31 cellular contexts compared by ENCODE assay signal in genomic region chr14:104925214-104925899, GRCh38. TPM values are rescaled to one million over a fixed set of nuclear protein-coding genes. Genes with fewer than 3 reads are reported as not detected.
DNase-seq lines count a peak whose midpoint lies in the region; ATAC-seq lines count a peak whose summit lies in the region.
"Had no signal": no experiment of that assay in that cellular context is flagged by ENCODE, and none has a peak within 500 bp of the region (broad histone marks: within the 10 kb centered on the region; RNA-seq: fewer than 3 reads in every experiment).

No MANE protein-coding gene starts in this region.

- H3K9ac ChIP-seq in Karpas-422 (ENCODE audit: low read length), result peak overlapping the region; percentile 95

- H2AFZ ChIP-seq in Karpas-422 (ENCODE audit: low read length), result no peak overlapping the region
- H2AFZ ChIP-seq: hepatocyte had no signal

- H3K4me1 ChIP-seq in Karpas-422 (ENCODE audit: low read length), result peaks cover 65% of the 10 kb centered on the region
- H3K4me1 ChIP-seq: colonic mucosa, right lobe of liver had no signal

- CTCF ChIA-PET in activated CD8-positive, alpha-beta memory T cell treated with anti-CD3 and anti-CD28 coated beads, Interleukin-2, amount 10 ng/mL, durations not matched to agents 7 days and 5 days (lab: Charles Lee), result interaction anchor here (1.2 kb wide), 1 partner anchor 10 kb away, joined by 5 read pairs; no protein-coding TSS in a partner anchor
- CTCF ChIA-PET in activated naive CD4-positive, alpha-beta T cell treated with anti-CD3 and anti-CD28 coated beads for 36 hours (lab: Charles Lee), result no interaction called here

- H3K27me3 Mint-ChIP-seq in activated CD8-positive, alpha-beta memory T cell treated with anti-CD3 and anti-CD28 coated beads, Interleukin-2, amount 10 ng/mL, durations not matched to agents 7 days and 5 days, result peaks cover 12% of the 10 kb centered on the region
- no peaks in the 10 kb centered on the region for H3K27me3 Mint-ChIP-seq in stimulated activated naive B cell treated with anti-CD40 and anti-IgM and Interleukin-4, amounts not matched to agents 10 μg/mL and 1 μg/mL and 100 μg/mL, for 72 hours
- H3K27me3 Mint-ChIP-seq in activated naive CD4-positive, alpha-beta T cell treated with anti-CD3 and anti-CD28 coated beads for 36 hours (ENCODE audit: low read depth), result no peaks in the 10 kb centered on the region

- no peaks in the 10 kb centered on the region for H3K27me3 ChIP-seq in Karpas-422 (ENCODE audit: low read length)
- H3K27me3 ChIP-seq in layer of hippocampus (ENCODE audit: control insufficient read depth, insufficient read depth, low read length), result no peaks in the 10 kb centered on the region
- H3K27me3 ChIP-seq: colonic mucosa, esophagus muscularis mucosa, right lobe of liver had no signal

- peaks cover 31% of the 10 kb centered on the region; the same call in 1 of the 2 replicates for H4K20me1 ChIP-seq in Karpas-422 (ENCODE audit: insufficient read depth, low read depth, low read length)

- H3K4me1 Mint-ChIP-seq in activated CD8-positive, alpha-beta memory T cell treated with anti-CD3 and anti-CD28 coated beads, Interleukin-2, amount 10 ng/mL, durations not matched to agents 7 days and 5 days, result no peaks in the 10 kb centered on the region
- H3K4me1 Mint-ChIP-seq in stimulated activated naive B cell treated with anti-CD40 and anti-IgM and Interleukin-4, amounts not matched to agents 10 μg/mL and 1 μg/mL and 100 μg/mL, for 72 hours, result peaks cover 45 to 68% of the 10 kb centered on the region in 2 donors
- H3K4me1 Mint-ChIP-seq in activated naive CD4-positive, alpha-beta T cell treated with anti-CD3 and anti-CD28 coated beads for 36 hours (ENCODE audit: low read depth), result no peaks in the 10 kb centered on the region
- H3K4me1 Mint-ChIP-seq: CD8-positive, alpha-beta memory T cell; endodermal cell; immature natural killer cell had no signal

- no peaks in the 10 kb centered on the region for H3K9me3 Mint-ChIP-seq in activated CD8-positive, alpha-beta memory T cell treated with anti-CD3 and anti-CD28 coated beads, Interleukin-2, amount 10 ng/mL, durations not matched to agents 7 days and 5 days (ENCODE audit: low read depth)
- peaks cover 0 to 4% of the 10 kb centered on the region in 2 donors for H3K9me3 Mint-ChIP-seq in stimulated activated naive B cell treated with anti-CD40 and anti-IgM and Interleukin-4, amounts not matched to agents 10 μg/mL and 1 μg/mL and 100 μg/mL, for 72 hours
- H3K9me3 Mint-ChIP-seq in activated naive CD4-positive, alpha-beta T cell treated with anti-CD3 and anti-CD28 coated beads for 36 hours, result peaks cover 2% of the 10 kb centered on the region
- H3K9me3 Mint-ChIP-seq: activated T-cell treated with anti-CD3 and anti-CD28 coated beads, Interleukin-2, amount 50 U/mL, for 4 hours; CD8-positive, alpha-beta memory T cell; immature natural killer cell; type B pancreatic cell had no signal

- H3K9me3 ChIP-seq in Karpas-422 (ENCODE audit: low read length), result peaks cover 5% of the 10 kb centered on the region; the same call in 1 of the 2 replicates
- H3K9me3 ChIP-seq: colonic mucosa, mucosa of descending colon, right lobe of liver had no signal

- H3K27ac ChIP-seq in Karpas-422 (ENCODE audit: low read length), result peak overlapping the region; percentile 97
- H3K27ac ChIP-seq in layer of hippocampus (ENCODE audit: low read depth, low read length), result peak overlapping the region; percentile 38
- H3K27ac ChIP-seq: colonic mucosa, esophagus muscularis mucosa, hepatocyte, right lobe of liver had no signal

- no peak for ATAC-seq in activated CD8-positive, alpha-beta memory T cell treated with anti-CD3 and anti-CD28 coated beads, Interleukin-2, amount 10 ng/mL, durations not matched to agents 7 days and 5 days
- no peak for ATAC-seq in stimulated activated naive B cell treated with anti-CD40 and anti-IgM and Interleukin-4, amounts not matched to agents 10 μg/mL and 1 μg/mL and 100 μg/mL, for 72 hours (replicated peaks)
- no peak for ATAC-seq in HG03442 (IDR thresholded peaks at IDR 0.05; ENCODE audit: unreplicated experiment)
- no peak for ATAC-seq in left ventricle myocardium superior
- ATAC-seq: Right ventricle myocardium inferior had no signal

- no peaks in the 10 kb centered on the region for H3K9me2 ChIP-seq in Karpas-422 (replicated peaks; ENCODE audit: insufficient read depth, low read length)

- H3K27ac Mint-ChIP-seq in activated CD8-positive, alpha-beta memory T cell treated with anti-CD3 and anti-CD28 coated beads, Interleukin-2, amount 10 ng/mL, durations not matched to agents 7 days and 5 days, result no peak overlapping the region
- H3K27ac Mint-ChIP-seq in stimulated activated naive B cell treated with anti-CD40 and anti-IgM and Interleukin-4, amounts not matched to agents 10 μg/mL and 1 μg/mL and 100 μg/mL, for 72 hours, result peak overlapping the region; percentile 42
- H3K27ac Mint-ChIP-seq in activated naive CD4-positive, alpha-beta T cell treated with anti-CD3 and anti-CD28 coated beads for 36 hours, result no peak overlapping the region
- H3K27ac Mint-ChIP-seq: activated CD4-positive, alpha-beta memory T cell treated with anti-CD3 and anti-CD28 coated beads for 36 hours; CD8-positive, alpha-beta memory T cell; endodermal cell; immature natural killer cell; type B pancreatic cell had no signal

- no peak overlapping the region for H3K4me3 Mint-ChIP-seq in activated CD8-positive, alpha-beta memory T cell treated with anti-CD3 and anti-CD28 coated beads, Interleukin-2, amount 10 ng/mL, durations not matched to agents 7 days and 5 days
- H3K4me3 Mint-ChIP-seq in stimulated activated naive B cell treated with anti-CD40 and anti-IgM and Interleukin-4, amounts not matched to agents 10 μg/mL and 1 μg/mL and 100 μg/mL, for 72 hours, result peak overlapping the region; percentile 89 to 90
- H3K4me3 Mint-ChIP-seq in activated naive CD4-positive, alpha-beta T cell treated with anti-CD3 and anti-CD28 coated beads for 36 hours, result no peak overlapping the region
- H3K4me3 Mint-ChIP-seq: activated CD4-positive, alpha-beta memory T cell treated with anti-CD3 and anti-CD28 coated beads for 36 hours; activated T-cell treated with anti-CD3 and anti-CD28 coated beads, Interleukin-2, amount 50 U/mL, for 4 hours; endodermal cell; immature natural killer cell; type B pancreatic cell had no signal

- intact Hi-C loops in activated naive CD4-positive, alpha-beta T cell treated with anti-CD3 and anti-CD28 coated beads for 36 hours (cut with micrococcal nuclease), result no loop called here
- intact Hi-C loops in left ventricle myocardium superior (cut with micrococcal nuclease), result no loop called here

- H3K36me3 ChIP-seq in Karpas-422 (ENCODE audit: insufficient read depth, low read length), result peaks cover 28% of the 10 kb centered on the region
- H3K36me3 ChIP-seq: colonic mucosa, esophagus muscularis mucosa, right lobe of liver had no signal

- H3K36me3 Mint-ChIP-seq in activated CD8-positive, alpha-beta memory T cell treated with anti-CD3 and anti-CD28 coated beads, Interleukin-2, amount 10 ng/mL, durations not matched to agents 7 days and 5 days, result no peaks in the 10 kb centered on the region
- H3K36me3 Mint-ChIP-seq in stimulated activated naive B cell treated with anti-CD40 and anti-IgM and Interleukin-4, amounts not matched to agents 10 μg/mL and 1 μg/mL and 100 μg/mL, for 72 hours, result peaks cover 3 to 21% of the 10 kb centered on the region in 2 donors
- no peaks in the 10 kb centered on the region for H3K36me3 Mint-ChIP-seq in activated naive CD4-positive, alpha-beta T cell treated with anti-CD3 and anti-CD28 coated beads for 36 hours (ENCODE audit: low read depth)
- H3K36me3 Mint-ChIP-seq: activated CD4-positive, alpha-beta memory T cell treated with anti-CD3 and anti-CD28 coated beads for 36 hours; CD8-positive, alpha-beta memory T cell; immature natural killer cell; type B pancreatic cell had no signal

- H3K79me2 ChIP-seq in Karpas-422 (ENCODE audit: low read length), result peaks cover 8% of the 10 kb centered on the region; the same call in 1 of the 2 replicates
- H3K79me2 ChIP-seq: hepatocyte had no signal

- peak overlapping the region; percentile 95 for H3K4me2 ChIP-seq in Karpas-422 (ENCODE audit: low read depth, low read length, poor library complexity, severe bottlenecking)
- H3K4me2 ChIP-seq: hepatocyte had no signal

- peak overlapping the region; percentile 91 for H3K4me3 ChIP-seq in Karpas-422 (ENCODE audit: low read length)
- H3K4me3 ChIP-seq: colonic mucosa, esophagus muscularis mucosa, hepatocyte, mucosa of descending colon, right lobe of liver had no signal

- peak; percentile 56 for DNase-seq in activated CD8-positive, alpha-beta memory T cell treated with anti-CD3 and anti-CD28 coated beads for 24 hours
- DNase-seq in activated CD8-positive, alpha-beta memory T cell treated with anti-CD3 and anti-CD28 coated beads, Interleukin-2, amount 10 ng/mL, durations not matched to agents 7 days and 5 days, result no peak
- peak; percentile 83 for DNase-seq in Karpas-422
- no peak for DNase-seq in stimulated activated naive B cell treated with anti-CD40 and anti-IgM and Interleukin-4, amounts not matched to agents 10 μg/mL and 1 μg/mL and 100 μg/mL, for 72 hours
- no peak for DNase-seq in activated naive CD4-positive, alpha-beta T cell treated with anti-CD3 and anti-CD28 coated beads for 36 hours
- DNase-seq in left ventricle myocardium superior, result no peak
- DNase-seq: 8988T; activated CD4-positive, alpha-beta memory T cell treated with anti-CD3 and anti-CD28 coated beads for 36 hours; activated naive CD4-positive, alpha-beta T cell treated with Interleukin-2 at 50 U/mL for 16 hours; activated T-cell treated with anti-CD3 and anti-CD28 coated beads, Interleukin-2, amount 50 U/mL, for 4 hours; CD8-positive, alpha-beta memory T cell; colonic mucosa; endodermal cell; foreskin melanocyte; immature natural killer cell; mucosa of descending colon; NCI-H1105 treated with DMSO at 0.1 percent for 48 hours; NCI-H2029 treated with DMSO at 0.1 percent for 48 hours; NCI-H345; NCI-H82; PC-3; SW 1271; T1000 had no signal

RNA-seq across cellular contexts. Expression of gene PLD4, which starts 0.7 kb away (rescaled TPM):
- not detected for total RNA-seq in activated CD8-positive, alpha-beta memory T cell treated with anti-CD3 and anti-CD28 coated beads, Interleukin-2, amount 10 ng/mL, durations not matched to agents 7 days and 5 days
- 146 and 265 TPM in 2 replicates for total RNA-seq in Karpas-422 (2014; rRNA removed; shearing (Covaris generic); ENCODE audit: low replicate concordance)
- not detected for total RNA-seq in activated naive CD4-positive, alpha-beta T cell treated with anti-CD3 and anti-CD28 coated beads for 36 hours
- total RNA-seq in left ventricle myocardium superior, result 0.27 TPM
- total RNA-seq: activated CD4-positive, alpha-beta memory T cell treated with anti-CD3 and anti-CD28 coated beads for 36 hours; endodermal cell; H7; hepatocyte; Right ventricle myocardium inferior had no signal

RNA-seq across cellular contexts. Expression of gene AHNAK2, which starts 52.8 kb away (rescaled TPM):
- total RNA-seq in activated CD8-positive, alpha-beta memory T cell treated with anti-CD3 and anti-CD28 coated beads, Interleukin-2, amount 10 ng/mL, durations not matched to agents 7 days and 5 days, result not detected
- total RNA-seq in Karpas-422 (2014; rRNA removed; shearing (Covaris generic); ENCODE audit: low replicate concordance), result under 0.01 TPM in 1 of 2 replicates, not detected in the other
- total RNA-seq in activated naive CD4-positive, alpha-beta T cell treated with anti-CD3 and anti-CD28 coated beads for 36 hours, result under 1 TPM; 0.10 TPM
- 2.5 TPM for total RNA-seq in left ventricle myocardium superior

Comparison
In these comparisons a context has a peak if more than half of its experiments do, and no peak if none do; other contexts are left out.
1. DNase-seq: peak in activated CD8-positive, alpha-beta memory T cell treated with anti-CD3 and anti-CD28 coated beads for 24 hours (single experiment) and Karpas-422 (single experiment); none in activated CD8-positive, alpha-beta memory T cell treated with anti-CD3 and anti-CD28 coated beads, Interleukin-2, amount 10 ng/mL, durations not matched to agents 7 days and 5 days (single experiment), stimulated activated naive B cell treated with anti-CD40 and anti-IgM and Interleukin-4, amounts not matched to agents 10 μg/mL and 1 μg/mL and 100 μg/mL, for 72 hours (single experiment), activated naive CD4-positive, alpha-beta T cell treated with anti-CD3 and anti-CD28 coated beads for 36 hours (single experiment) and left ventricle myocardium superior (single experiment).
2. H3K4me3 Mint-ChIP-seq: peak in stimulated activated naive B cell treated with anti-CD40 and anti-IgM and Interleukin-4, amounts not matched to agents 10 μg/mL and 1 μg/mL and 100 μg/mL, for 72 hours (2 of 2); none in activated CD8-positive, alpha-beta memory T cell treated with anti-CD3 and anti-CD28 coated beads, Interleukin-2, amount 10 ng/mL, durations not matched to agents 7 days and 5 days (single experiment) and activated naive CD4-positive, alpha-beta T cell treated with anti-CD3 and anti-CD28 coated beads for 36 hours (single experiment).
3. RNA of gene PLD4, which starts 0.7 kb away (total RNA-seq): 146 to 265 TPM in Karpas-422; 0.27 TPM in left ventricle myocardium superior (single experiment), not detected in activated naive CD4-positive, alpha-beta T cell treated with anti-CD3 and anti-CD28 coated beads for 36 hours and not detected in activated CD8-positive, alpha-beta memory T cell treated with anti-CD3 and anti-CD28 coated beads, Interleukin-2, amount 10 ng/mL, durations not matched to agents 7 days and 5 days; every median in the first group is over 100 times any median in the second.